23 cellular contexts compared by ENCODE assay signal in genomic region chr5:73867344-73868335, GRCh38.
DNase-seq lines count a peak whose midpoint lies in the region; ATAC-seq, FAIRE-seq and TF ChIP-seq lines count a peak whose summit lies in the region.
"Had no signal": no experiment of that assay in that cellular context is flagged by ENCODE, and none has a peak within 500 bp of the region (broad histone marks: within the 10 kb centered on the region; RNA-seq: fewer than 3 reads in every experiment).

No MANE protein-coding gene starts in this region.

- DNase-seq in MCF 10A (ENCODE audit: unreplicated experiment): peak; percentile 37
- no peak for DNase-seq in mammary epithelial cell
- peak; percentile 72 to 85 for DNase-seq in SJSA1 (ENCODE audit: low read depth in 1 of 2, low spot score in 2 of 2)
- DNase-seq in fibroblast of the conjunctiva (ENCODE audit: low read depth): peak; percentile 1
- DNase-seq in HCEC 1CT: no peak
- no peak for DNase-seq in retina
- DNase-seq in H54 (ENCODE audit: insufficient read length, low spot score): no peak
- DNase-seq: activated naive CD8-positive, alpha-beta T cell treated with anti-CD3 and anti-CD28 coated beads, Interleukin-2, amount 10 ng/mL, durations not matched to agents 7 days and 5 days; activated T-cell treated with anti-CD3 and anti-CD28 coated beads, Interleukin-2, amount 50 U/mL, for 24 hours; Calu3; left ventricle myocardium inferior; MV-4-11; NCI-H345; SIG-M5; T1000 had no signal

- H3K9me3 ChIP-seq in mammary epithelial cell (replicated peaks; ENCODE audit: insufficient read depth, low read length) (no peaks in the 10 kb centered on the region), SJSA1 (replicated peaks) (no peaks in the 10 kb centered on the region)
- H3K9me3 ChIP-seq: left ventricle myocardium inferior had no signal

- POLR2A ChIA-PET in MCF 10A (lab: Yijun Ruan, JAX): interaction anchor here (0.6 kb wide), 1 partner anchor 38 kb away, joined by 3 read pairs; no protein-coding TSS in a partner anchor

- WGBS in mammary epithelial cell (ENCODE audit: low coverage, missing lambda C conversion rate): 100% methylated on average over 5 of the region's 5 CpGs

- no peak overlapping the region for H2AFZ ChIP-seq in mammary epithelial cell (ENCODE audit: low read depth, low read length)
- H2AFZ ChIP-seq: hepatocyte had no signal

- H3K27me3 ChIP-seq in mammary epithelial cell (ENCODE audit: insufficient read depth, low read length) (no peaks in the 10 kb centered on the region), SJSA1 (replicated peaks) (no peaks in the 10 kb centered on the region)
- H3K27me3 ChIP-seq: hepatocyte had no signal

- no peak for ATAC-seq in GM19324 (IDR thresholded peaks at IDR 0.05; ENCODE audit: low FRiP score, unreplicated experiment)

- no peaks in the 10 kb centered on the region for H3K4me1 Mint-ChIP-seq in MCF 10A (ENCODE audit: insufficient read depth, unreplicated experiment)
- H3K4me1 Mint-ChIP-seq: activated naive CD8-positive, alpha-beta T cell treated with anti-CD3 and anti-CD28 coated beads, Interleukin-2, amount 10 ng/mL, durations not matched to agents 7 days and 5 days had no signal

- no peak overlapping the region for H3K9ac ChIP-seq in mammary epithelial cell (ENCODE audit: insufficient read depth, low read length)

- no peak for FAIRE-seq in H54 (lab: Jason Lieb, UNC)
- FAIRE-seq: colon, endothelial cell of umbilical vein, GM18507, GM19239, HTR-8/SVneo had no signal

- H3K4me3 ChIP-seq in mammary epithelial cell (replicated peaks in 1 of 3; ENCODE audit: insufficient read depth in 1 of 3, low read depth in 2 of 3, low read length in 3 of 3) (no peak overlapping the region), SJSA1 (no peak overlapping the region)
- H3K4me3 ChIP-seq: hepatocyte, left ventricle myocardium inferior had no signal

- no peak overlapping the region for H3K4me2 ChIP-seq in mammary epithelial cell (ENCODE audit: insufficient read depth, low read depth, low read length)
- H3K4me2 ChIP-seq: hepatocyte had no signal

- intact Hi-C loops in MCF 10A (cut with micrococcal nuclease) (no loop called here), mammary epithelial cell (cut with micrococcal nuclease) (no loop called here)

- in situ Hi-C loops in mammary epithelial cell (cut with MboI; ENCODE audit: low sequenced_read_pairs in 2 of 2): no loop called here

- H3K4me1 ChIP-seq in mammary epithelial cell (ENCODE audit: insufficient read depth, low read length) (peaks cover 5% of the 10 kb centered on the region), SJSA1 (replicated peaks) (peaks cover 26% of the 10 kb centered on the region)

- peaks cover 34% of the 10 kb centered on the region for H3K36me3 ChIP-seq in mammary epithelial cell (ENCODE audit: insufficient read depth, low read length)
- peaks cover 23% of the 10 kb centered on the region for H3K36me3 ChIP-seq in SJSA1
- H3K36me3 ChIP-seq: left ventricle myocardium inferior had no signal

- dilution Hi-C loops in mammary epithelial cell (cut with HindIII; ENCODE audit: low sequenced_read_pairs): no loop called here

- TF ChIP-seq POLR2A in H54 (IDR thresholded peaks at IDR 0.05; ENCODE audit: low read depth, low read length): no peak

- peaks cover 2% of the 10 kb centered on the region for H4K20me1 ChIP-seq in mammary epithelial cell (ENCODE audit: insufficient read depth, low read length)

- H3K79me2 ChIP-seq in mammary epithelial cell (ENCODE audit: insufficient read depth, low read length): no peaks in the 10 kb centered on the region
- H3K79me2 ChIP-seq: hepatocyte had no signal

- TF ChIP-seq CTCF in MCF 10A (IDR thresholded peaks at IDR 0.05; ENCODE audit: unreplicated experiment) (no peak), mammary epithelial cell (conservative IDR thresholded peaks at IDR 0.05 in 1 of 2, IDR thresholded peaks at IDR 0.05 in 1 of 2; ENCODE audit: extremely low read depth in 1 of 2, insufficient read depth in 1 of 2, low read depth in 1 of 2, low read length in 2 of 2) (no peak)

- BruUV-seq in MCF 10A (replicated peaks; lab: Mats Ljungman, UMichigan): no TSS peak
- no TSS peak for BruUV-seq in mammary epithelial cell (replicated peaks; lab: Mats Ljungman, UMichigan)

- H3K27ac Mint-ChIP-seq in MCF 10A (ENCODE audit: low read depth, unreplicated experiment): no peak overlapping the region
- H3K27ac Mint-ChIP-seq: activated naive CD8-positive, alpha-beta T cell treated with anti-CD3 and anti-CD28 coated beads, Interleukin-2, amount 10 ng/mL, durations not matched to agents 7 days and 5 days; activated T-cell treated with anti-CD3 and anti-CD28 coated beads, Interleukin-2, amount 50 U/mL, for 24 hours; progenitor cell of endocrine pancreas had no signal

- H3K36me3 Mint-ChIP-seq in MCF 10A (ENCODE audit: insufficient read depth, unreplicated experiment): peaks cover 69% of the 10 kb centered on the region
- H3K36me3 Mint-ChIP-seq: activated naive CD8-positive, alpha-beta T cell treated with anti-CD3 and anti-CD28 coated beads, Interleukin-2, amount 10 ng/mL, durations not matched to agents 7 days and 5 days had no signal

- no peaks in the 10 kb centered on the region for H3K27me3 Mint-ChIP-seq in MCF 10A (ENCODE audit: insufficient read depth, unreplicated experiment)
- H3K27me3 Mint-ChIP-seq: progenitor cell of endocrine pancreas had no signal

- no peaks in the 10 kb centered on the region for H3K9me3 Mint-ChIP-seq in MCF 10A (ENCODE audit: unreplicated experiment)
- H3K9me3 Mint-ChIP-seq: activated naive CD8-positive, alpha-beta T cell treated with anti-CD3 and anti-CD28 coated beads, Interleukin-2, amount 10 ng/mL, durations not matched to agents 7 days and 5 days; activated T-cell treated with anti-CD3 and anti-CD28 coated beads, Interleukin-2, amount 50 U/mL, for 24 hours had no signal

- no peak overlapping the region for H3K4me3 Mint-ChIP-seq in MCF 10A (ENCODE audit: unreplicated experiment)
- H3K4me3 Mint-ChIP-seq: activated naive CD8-positive, alpha-beta T cell treated with anti-CD3 and anti-CD28 coated beads, Interleukin-2, amount 10 ng/mL, durations not matched to agents 7 days and 5 days; activated T-cell treated with anti-CD3 and anti-CD28 coated beads, Interleukin-2, amount 50 U/mL, for 24 hours had no signal

- no peak overlapping the region for H3K27ac ChIP-seq in mammary epithelial cell (ENCODE audit: insufficient read depth, low read depth, low read length)
- peak overlapping the region; percentile 20 for H3K27ac ChIP-seq in SJSA1
- H3K27ac ChIP-seq: hepatocyte, left ventricle myocardium inferior had no signal

- CTCF ChIA-PET in MCF 10A (lab: Yijun Ruan, JAX): interaction anchor here (0.7 kb wide), 1 partner anchor 33 kb away, joined by 3 read pairs; no protein-coding TSS in a partner anchor
- CTCF ChIA-PET in mammary epithelial cell (lab: Charles Lee; ENCODE audit: low non-redundant PET): no interaction called here

Comparison
In these comparisons a context has a peak if more than half of its experiments do, and no peak if none do; other contexts are left out.
1. DNase-seq: peak in MCF 10A (single experiment), SJSA1 (2 of 2) and fibroblast of the conjunctiva (single experiment); none in mammary epithelial cell (single experiment), HCEC 1CT (single experiment), retina (single experiment) and H54 (single experiment).